ENCODE assay signal across 30 cellular contexts in the genomic region with DNA sequence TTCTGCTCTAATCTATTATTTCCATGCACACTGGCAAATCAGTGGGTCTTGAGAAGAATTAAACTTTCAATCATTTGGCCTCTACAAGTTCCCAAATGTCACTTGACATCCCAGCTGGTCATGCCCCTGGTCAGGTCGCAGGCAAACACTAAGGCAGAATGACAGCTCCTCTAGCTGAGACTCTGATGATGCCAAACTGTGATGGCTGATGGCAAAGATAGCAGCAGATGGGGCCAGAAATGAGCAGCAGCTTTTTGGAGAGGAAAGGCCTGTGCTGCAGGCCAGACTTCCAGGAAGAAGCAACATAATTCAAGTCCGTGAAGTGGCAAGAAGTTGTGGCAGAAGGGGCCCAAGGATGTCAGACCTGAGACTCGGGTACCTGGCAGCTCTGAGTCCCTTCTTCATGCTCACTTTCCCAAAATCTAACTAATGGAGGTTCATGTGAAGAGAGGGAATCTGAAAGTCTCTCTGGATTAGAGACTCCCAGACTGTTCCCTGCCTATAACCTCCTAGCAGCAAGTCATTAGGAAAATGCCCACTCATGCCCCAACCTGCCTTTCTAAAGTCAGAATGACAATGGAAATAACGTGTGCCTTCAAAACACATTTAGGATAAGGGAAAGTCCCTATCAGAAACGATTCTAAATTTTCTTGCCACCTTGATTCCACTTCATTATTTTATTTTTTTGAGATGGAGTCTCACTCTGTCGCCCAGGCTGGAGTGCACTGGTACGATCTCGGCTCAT. TPM values are rescaled to one million over a fixed set of nuclear protein-coding genes. Genes with fewer than 3 reads are reported as not detected.
DNase-seq lines count a peak whose midpoint lies in the region; FAIRE-seq and TF ChIP-seq lines count a peak whose summit lies in the region.
"Had no signal": no experiment of that assay in that cellular context is flagged by ENCODE, and none has a peak within 500 bp of the region (broad histone marks: within the 10 kb centered on the region; RNA-seq: fewer than 3 reads in every experiment).

No MANE protein-coding gene starts in this region.

- H3K14ac ChIP-seq in mesenchymal stem cell (ENCODE audit: low read length in 2 of 2) = no peak overlapping the region

- H2AFZ ChIP-seq in ACC112 (ENCODE audit: low read length, unreplicated experiment) (no peak overlapping the region), endothelial cell of umbilical vein (ENCODE audit: low read depth, low read length) (no peak overlapping the region), mesenchymal stem cell (ENCODE audit: low read depth, low read length) (no peak overlapping the region)

- H4K8ac ChIP-seq in mesenchymal stem cell (ENCODE audit: low read length) = no peak overlapping the region

- dilution Hi-C loops in endothelial cell of umbilical vein (cut with MboI; ENCODE audit: extremely low pct_ligation_motif_present, low sequenced_read_pairs) = no loop called here

- POLR2A ChIA-PET in RWPE1 (lab: Yijun Ruan, JAX; ENCODE audit: low non-redundant PET) (no interaction called here), endothelial cell of umbilical vein (lab: Charles Lee) (interaction anchor here (1.1 to 1.3 kb wide), 2 partner anchors 9 to 22 kb away, joined by 3 to 8 read pairs; a partner anchor contains a TSS)

- DNase-seq in RWPE1 (ENCODE audit: low spot score) = no peak
- DNase-seq in endothelial cell of umbilical vein (ENCODE audit: low read depth, low spot score) = no peak
- no peak for DNase-seq in mesenchymal stem cell
- no peak for DNase-seq in activated CD4-positive, alpha-beta T cell treated with anti-CD3 and anti-CD28 coated beads for 48 hours
- DNase-seq in AG20443 (ENCODE audit: low spot score) = no peak
- DNase-seq in NCI-H128 (lab: John Stamatoyannopoulos, UW; ENCODE audit: unreplicated experiment) = no peak
- DNase-seq in NCI-H69 (lab: John Stamatoyannopoulos, UW) = no peak
- DNase-seq: activated CD4-positive, alpha-beta T cell treated with anti-CD3 and anti-CD28 coated beads for 4 hours; activated CD8-positive, alpha-beta memory T cell treated with anti-CD3 and anti-CD28 coated beads for 24 hours; activated T-cell treated with anti-CD3 and anti-CD28 coated beads for 4 hours; amygdala; effector memory CD8-positive, alpha-beta T cell; gastrocnemius medialis; H7; hypothalamus; left ventricle myocardium inferior; NCI-H146; NCI-H2107; NCI-H748 treated with DMSO at 0.1 percent for 48 hours; T-cell; trophoblast cell; WERI-Rb-1 had no signal

- H3K4me3 ChIP-seq in ACC112 (ENCODE audit: low read depth, low read length) = no peak overlapping the region
- no peak overlapping the region for H3K4me3 ChIP-seq in endothelial cell of umbilical vein (replicated peaks in 1 of 3; ENCODE audit: insufficient read depth in 1 of 3, low read depth in 1 of 3, low read length in 3 of 3)
- H3K4me3 ChIP-seq in mesenchymal stem cell (ENCODE audit: insufficient read depth in 1 of 2, low read depth in 1 of 2, low read length in 2 of 2) = no peak overlapping the region
- H3K4me3 ChIP-seq: BLaER1, gastrocnemius medialis, left ventricle myocardium inferior, prostate gland, SJSA1 had no signal

- no peaks in the 10 kb centered on the region for H3K9me1 ChIP-seq in endothelial cell of umbilical vein (replicated peaks; ENCODE audit: control insufficient read depth, extremely low read depth, insufficient read depth, low read length)

- 92% methylated on average over 7 of the region's 8 CpGs for WGBS in mesenchymal stem cell

- H3K36me3 ChIP-seq in ACC112 (ENCODE audit: insufficient read depth, low read length) (no peaks in the 10 kb centered on the region), endothelial cell of umbilical vein (ENCODE audit: control insufficient read depth in 2 of 2, extremely low read depth in 1 of 2, insufficient read depth in 2 of 2, low read length in 2 of 2) (peaks cover 7 to 22% of the 10 kb centered on the region in 2 experiments), mesenchymal stem cell (ENCODE audit: control insufficient read depth in 1 of 2, insufficient read depth in 2 of 2, low read depth in 1 of 2, low read length in 2 of 2) (peaks cover 37 to 39% of the 10 kb centered on the region in 2 experiments)
- H3K36me3 ChIP-seq: prostate gland had no signal

- no peak overlapping the region for H3K18ac ChIP-seq in mesenchymal stem cell (ENCODE audit: low read depth in 1 of 2, low read length in 2 of 2)

- no peak overlapping the region for H3K23ac ChIP-seq in mesenchymal stem cell (ENCODE audit: low read length in 2 of 2)

- no peak overlapping the region for H2BK120ac ChIP-seq in mesenchymal stem cell (ENCODE audit: low read depth, low read length)

- no peak for FAIRE-seq in endothelial cell of umbilical vein (lab: Jason Lieb, UNC)
- FAIRE-seq: GM12891, RCC 7860 had no signal

- H3K79me2 ChIP-seq in ACC112 (ENCODE audit: control insufficient read depth, insufficient read depth, low read length, unreplicated experiment) (no peaks in the 10 kb centered on the region), endothelial cell of umbilical vein (ENCODE audit: control insufficient read depth, insufficient read depth, low read length) (no peaks in the 10 kb centered on the region)

- no peak overlapping the region for H2AK5ac ChIP-seq in mesenchymal stem cell (ENCODE audit: low read length, severe bottlenecking)

- no peak overlapping the region for H2BK15ac ChIP-seq in mesenchymal stem cell (ENCODE audit: low read depth, poor library complexity, severe bottlenecking)

- H3K27me3 ChIP-seq in ACC112 (ENCODE audit: insufficient read depth, low read length) = no peaks in the 10 kb centered on the region
- H3K27me3 ChIP-seq in endothelial cell of umbilical vein (ENCODE audit: control insufficient read depth in 2 of 2, insufficient read depth in 2 of 2, low read length in 2 of 2) = no peaks in the 10 kb centered on the region
- H3K27me3 ChIP-seq in mesenchymal stem cell (ENCODE audit: control insufficient read depth in 1 of 2, insufficient read depth in 1 of 2, low read length in 2 of 2) = no peaks in the 10 kb centered on the region
- H3K27me3 ChIP-seq: gastrocnemius medialis, neutrophil, SJSA1 had no signal

- no peak overlapping the region for H2BK12ac ChIP-seq in mesenchymal stem cell (ENCODE audit: low read length in 2 of 2)

- no peak overlapping the region for H4K91ac ChIP-seq in mesenchymal stem cell (ENCODE audit: low read length)

- TF ChIP-seq CTCF in RWPE1 (conservative IDR thresholded peaks at IDR 0.05; ENCODE audit: low read depth) = no peak
- no peak for TF ChIP-seq CTCF in endothelial cell of umbilical vein (IDR thresholded peaks at IDR 0.05; ENCODE audit: extremely low read depth in 1 of 2, insufficient read depth in 1 of 2, low read depth in 1 of 2, low read length in 2 of 2)

- no peaks in the 10 kb centered on the region for H3K9me3 ChIP-seq in endothelial cell of umbilical vein (replicated peaks; ENCODE audit: control insufficient read depth, insufficient read depth, low read length)
- no peaks in the 10 kb centered on the region for H3K9me3 ChIP-seq in mesenchymal stem cell (ENCODE audit: control insufficient read depth, low read length)
- H3K9me3 ChIP-seq: BLaER1, gastrocnemius medialis, left ventricle myocardium inferior, neutrophil, prostate gland, SJSA1 had no signal

- H3K79me1 ChIP-seq in mesenchymal stem cell (replicated peaks; ENCODE audit: low read length, poor library complexity, severe bottlenecking) = peaks cover 8% of the 10 kb centered on the region

- H3K4me1 ChIP-seq in ACC112 (ENCODE audit: control insufficient read depth, insufficient read depth, low read length, unreplicated experiment) = peaks cover 25% of the 10 kb centered on the region
- peaks cover 15% of the 10 kb centered on the region for H3K4me1 ChIP-seq in endothelial cell of umbilical vein (ENCODE audit: control insufficient read depth, extremely low read depth, insufficient read depth, low read length)
- peaks cover 20% of the 10 kb centered on the region for H3K4me1 ChIP-seq in mesenchymal stem cell (ENCODE audit: control insufficient read depth, insufficient read depth, low read depth, low read length)
- H3K4me1 ChIP-seq: gastrocnemius medialis, prostate gland had no signal

- peak overlapping the region; percentile 80 for H3K27ac ChIP-seq in ACC112 (ENCODE audit: low read depth, low read length)
- H3K27ac ChIP-seq in RWPE1 = peak overlapping the region; percentile 95
- peak overlapping the region; percentile 42 for H3K27ac ChIP-seq in endothelial cell of umbilical vein (ENCODE audit: insufficient read depth, low read depth, low read length)
- no peak overlapping the region for H3K27ac ChIP-seq in mesenchymal stem cell (ENCODE audit: low read length, poor library complexity, severe bottlenecking)
- H3K27ac ChIP-seq: BLaER1, gastrocnemius medialis, left ventricle myocardium inferior, neutrophil, prostate gland, WERI-Rb-1 had no signal

- CTCF ChIA-PET in RWPE1 (lab: Yijun Ruan, JAX) = interaction anchor here (0.6 to 1.0 kb wide), 2 partner anchors 22 to 33 kb away, joined by 3 to 4 read pairs; a partner anchor contains a TSS
- CTCF ChIA-PET in endothelial cell of umbilical vein (lab: Charles Lee) = interaction anchor here (0.7 to 3.1 kb wide), 8 partner anchors 9 to 195 kb away, joined by 3 to 61 read pairs (median 4); a partner anchor contains a TSS

- H3K4me2 ChIP-seq in endothelial cell of umbilical vein (ENCODE audit: insufficient read depth, low read length) (no peak overlapping the region), mesenchymal stem cell (ENCODE audit: low read length, poor library complexity, severe bottlenecking) (no peak overlapping the region)
- H3K4me2 ChIP-seq: BLaER1 had no signal

- intact Hi-C loops in endothelial cell of umbilical vein (cut with micrococcal nuclease) = no loop called here

- TF ChIP-seq POLR2A in endothelial cell of umbilical vein (IDR thresholded peaks at IDR 0.05; ENCODE audit: low read depth, low read length) = no peak

- H3K9ac ChIP-seq in endothelial cell of umbilical vein (replicated peaks; ENCODE audit: extremely low read depth, insufficient read depth, low read length) = no peak overlapping the region
- peak overlapping the region; percentile 62 for H3K9ac ChIP-seq in mesenchymal stem cell (ENCODE audit: low read length)
- H3K9ac ChIP-seq: BLaER1 had no signal

- H3K4ac ChIP-seq in mesenchymal stem cell (ENCODE audit: low read depth in 1 of 2, low read length in 2 of 2) = no peak overlapping the region

- no TSS peak for BruUV-seq in endothelial cell of umbilical vein (replicated peaks; lab: Mats Ljungman, UMichigan)

- H2BK5ac ChIP-seq in mesenchymal stem cell (ENCODE audit: low read depth, low read length, poor library complexity, severe bottlenecking) = no peak overlapping the region

- no peaks in the 10 kb centered on the region for H4K20me1 ChIP-seq in endothelial cell of umbilical vein (replicated peaks; ENCODE audit: control insufficient read depth, extremely low read depth, insufficient read depth, low read length)

RNA-seq across cellular contexts. Expression of a gene that starts 9.4 kb away (rescaled TPM):
- 12.8 and 14.6 TPM in 2 replicates for total RNA-seq in endothelial cell of umbilical vein
- 28.0 and 31.7 TPM in 2 replicates for polyA plus RNA-seq in endothelial cell of umbilical vein
- polyA plus RNA-seq in endothelial cell of umbilical vein (2011; cell fraction: cytosol; rRNA removed) = 23.5 and 25.7 TPM in 2 replicates
- 65.4 and 67.1 TPM in 2 replicates for polyA plus RNA-seq in endothelial cell of umbilical vein (2011; cell fraction: nucleus; rRNA removed)
- 11.1 and 12.6 TPM in 2 replicates for polyA plus RNA-seq in endothelial cell of umbilical vein (2012)
- polyA minus RNA-seq in endothelial cell of umbilical vein = 9.9 and 10.4 TPM in 2 replicates
- polyA minus RNA-seq in endothelial cell of umbilical vein (2011; cell fraction: cytosol; rRNA and poly(A)+ RNA removed) = 9.4 TPM
- 9.0 and 11.9 TPM in 2 replicates for polyA minus RNA-seq in endothelial cell of umbilical vein (2011; cell fraction: nucleus; rRNA and poly(A)+ RNA removed)
- 40.9 TPM for polyA plus RNA-seq in mesenchymal stem cell (2013, experiment 1 of 2)
- 41.2 TPM for polyA plus RNA-seq in mesenchymal stem cell (2013, experiment 2 of 2)

RNA-seq across cellular contexts. Expression of a gene that starts 21.8 kb away (rescaled TPM):
- 49.4 and 59.1 TPM in 2 replicates for total RNA-seq in endothelial cell of umbilical vein
- 36.8 and 42.1 TPM in 2 replicates for polyA plus RNA-seq in endothelial cell of umbilical vein
- 33.1 and 35.0 TPM in 2 replicates for polyA plus RNA-seq in endothelial cell of umbilical vein (2011; cell fraction: cytosol; rRNA removed)
- polyA plus RNA-seq in endothelial cell of umbilical vein (2011; cell fraction: nucleus; rRNA removed) = 63.9 and 66.4 TPM in 2 replicates
- 32.4 and 44.8 TPM in 2 replicates for polyA plus RNA-seq in endothelial cell of umbilical vein (2012)
- polyA minus RNA-seq in endothelial cell of umbilical vein = 54.2 and 68.1 TPM in 2 replicates
- 25.3 TPM for polyA minus RNA-seq in endothelial cell of umbilical vein (2011; cell fraction: cytosol; rRNA and poly(A)+ RNA removed)
- 31.1 and 48.3 TPM in 2 replicates for polyA minus RNA-seq in endothelial cell of umbilical vein (2011; cell fraction: nucleus; rRNA and poly(A)+ RNA removed)
- 26.3 TPM for polyA plus RNA-seq in mesenchymal stem cell (2013, experiment 1 of 2)
- 26.7 TPM for polyA plus RNA-seq in mesenchymal stem cell (2013, experiment 2 of 2)

RNA-seq across cellular contexts. Expression of a gene that starts 22.0 kb away (rescaled TPM):
- 309 and 313 TPM in 2 replicates for total RNA-seq in endothelial cell of umbilical vein
- 79.5 and 117 TPM in 2 replicates for polyA plus RNA-seq in endothelial cell of umbilical vein
- polyA plus RNA-seq in endothelial cell of umbilical vein (2011; cell fraction: cytosol; rRNA removed) = 180 and 203 TPM in 2 replicates
- polyA plus RNA-seq in endothelial cell of umbilical vein (2011; cell fraction: nucleus; rRNA removed) = 117 and 134 TPM in 2 replicates
- 316 and 435 TPM in 2 replicates for polyA plus RNA-seq in endothelial cell of umbilical vein (2012)
- 120 and 127 TPM in 2 replicates for polyA minus RNA-seq in endothelial cell of umbilical vein
- polyA minus RNA-seq in endothelial cell of umbilical vein (2011; cell fraction: cytosol; rRNA and poly(A)+ RNA removed) = 87.5 TPM
- polyA minus RNA-seq in endothelial cell of umbilical vein (2011; cell fraction: nucleus; rRNA and poly(A)+ RNA removed) = 27.3 and 40.7 TPM in 2 replicates
- 156 TPM for polyA plus RNA-seq in mesenchymal stem cell (2013, experiment 1 of 2)
- 159 TPM for polyA plus RNA-seq in mesenchymal stem cell (2013, experiment 2 of 2)

RNA-seq across cellular contexts. Expression of a gene that starts 38.3 kb away (rescaled TPM):
- not detected in 2 replicates for total RNA-seq in endothelial cell of umbilical vein
- polyA plus RNA-seq in endothelial cell of umbilical vein = not detected in 2 replicates
- polyA plus RNA-seq in endothelial cell of umbilical vein (2011; cell fraction: cytosol; rRNA removed) = not detected in 2 replicates
- 0.04 TPM in 1 of 2 replicates, not detected in the other for polyA plus RNA-seq in endothelial cell of umbilical vein (2011; cell fraction: nucleus; rRNA removed)
- 0.15 TPM in 1 of 2 replicates, not detected in the other for polyA plus RNA-seq in endothelial cell of umbilical vein (2012)
- polyA minus RNA-seq in endothelial cell of umbilical vein = not detected in 2 replicates
- polyA minus RNA-seq in endothelial cell of umbilical vein (2011; cell fraction: cytosol; rRNA and poly(A)+ RNA removed) = 0.61 TPM
- not detected in 2 replicates for polyA minus RNA-seq in endothelial cell of umbilical vein (2011; cell fraction: nucleus; rRNA and poly(A)+ RNA removed)
- 2.4 TPM for polyA plus RNA-seq in mesenchymal stem cell (2013, experiment 1 of 2)
- 2.5 TPM for polyA plus RNA-seq in mesenchymal stem cell (2013, experiment 2 of 2)
- total RNA-seq: activated naive CD4-positive, alpha-beta T cell treated with anti-CD3 and anti-CD28 coated beads, Interleukin-2, amount 50 U/mL, for 72 hours; SJSA1 had no signal

RNA-seq across cellular contexts. Expression of a gene that starts 54.8 kb away (rescaled TPM):
- total RNA-seq in endothelial cell of umbilical vein = 39.4 and 42.3 TPM in 2 replicates
- 31.2 and 33.5 TPM in 2 replicates for polyA plus RNA-seq in endothelial cell of umbilical vein
- polyA plus RNA-seq in endothelial cell of umbilical vein (2011; cell fraction: cytosol; rRNA removed) = 34.1 and 38.6 TPM in 2 replicates
- polyA plus RNA-seq in endothelial cell of umbilical vein (2011; cell fraction: nucleus; rRNA removed) = 21.3 and 21.6 TPM in 2 replicates
- polyA plus RNA-seq in endothelial cell of umbilical vein (2012) = 31.3 and 49.1 TPM in 2 replicates
- 27.3 and 37.1 TPM in 2 replicates for polyA minus RNA-seq in endothelial cell of umbilical vein
- polyA minus RNA-seq in endothelial cell of umbilical vein (2011; cell fraction: cytosol; rRNA and poly(A)+ RNA removed) = 12.7 TPM
- polyA minus RNA-seq in endothelial cell of umbilical vein (2011; cell fraction: nucleus; rRNA and poly(A)+ RNA removed) = 13.7 and 17.2 TPM in 2 replicates
- polyA plus RNA-seq in mesenchymal stem cell (2013, experiment 1 of 2) = 26.7 TPM
- 27.9 TPM for polyA plus RNA-seq in mesenchymal stem cell (2013, experiment 2 of 2)
